ENCODE assay signal across 19 cellular contexts in genomic region chr3:15266510-15267376, GRCh38.
DNase-seq lines count a peak whose midpoint lies in the region; ATAC-seq and TF ChIP-seq lines count a peak whose summit lies in the region.
"Had no signal": no experiment of that assay in that cellular context is flagged by ENCODE, and none has a peak within 500 bp of the region (broad histone marks: within the 10 kb centered on the region; RNA-seq: fewer than 3 reads in every experiment).

No MANE protein-coding gene starts in this region.

- H4K20me1 ChIP-seq in BLaER1 treated with 17β-estradiol and CSF1 and Interleukin-3, amounts not matched to agents 10 nM and 100 nM, result peaks cover 0 to 12% (median 0%) of the 10 kb centered on the region in 11 experiments; a peak in 6 of 22 replicates
- peaks cover 3% of the 10 kb centered on the region; the same call in 1 of the 2 replicates for H4K20me1 ChIP-seq in DND-41 (ENCODE audit: insufficient read depth, low read length)

- TF ChIP-seq CTCF in DND-41 (IDR thresholded peaks at IDR 0.05; ENCODE audit: borderline replicate concordance, extremely low read depth, low read length, poor library complexity, severe bottlenecking), result no peak
- TF ChIP-seq CTCF in coronary artery (IDR thresholded peaks at IDR 0.05), result no peak

- no CpG with 5 or more reads among the region's 13 CpGs for WGBS in neuronal stem cell (ENCODE audit: extremely low coverage in 2 of 2, insufficient read length in 2 of 2, insufficient replicate concordance in 1 of 2), 2 donors

- H3K18ac ChIP-seq in neuronal stem cell (ENCODE audit: low read length), result no peak overlapping the region

- DNase-seq in DND-41, result no peak
- peak; percentile 72 for DNase-seq in coronary artery (ENCODE audit: low spot score)
- no peak for DNase-seq in neuronal stem cell (ENCODE audit: low spot score)
- no peak for DNase-seq in amniotic stem cell (lab: John Stamatoyannopoulos, UW)
- no peak for DNase-seq in NCI-H345 (lab: John Stamatoyannopoulos, UW)
- DNase-seq in H7, result no peak
- DNase-seq: activated B cell treated with CpG ODN at 0.5 μM for 24 hours, DMS79 treated with DMSO at 0.1 percent for 48 hours, KBM-7, left ventricle myocardium superior, MV-4-11, NCI-H1694 treated with DMSO at 0.1 percent for 48 hours, NCI-H774, PC-3, SIG-M5 had no signal

- peak overlapping the region in 6 of 11 experiments; percentile 6 to 44 (median 16); a peak in 8 of 22 replicates for H3K4me2 ChIP-seq in BLaER1 treated with 17β-estradiol and CSF1 and Interleukin-3, amounts not matched to agents 10 nM and 100 nM
- H3K4me2 ChIP-seq in DND-41 (ENCODE audit: insufficient read depth, low read length), result no peak overlapping the region
- no peak overlapping the region for H3K4me2 ChIP-seq in neuronal stem cell (ENCODE audit: insufficient read depth, low read length, poor library complexity, severe bottlenecking)

- ATAC-seq in DND-41 (ENCODE audit: insufficient read depth, low read depth) (no peak), HG02973 (IDR thresholded peaks at IDR 0.05; ENCODE audit: unreplicated experiment) (no peak)
- ATAC-seq: heart left ventricle, left ventricle myocardium superior, PC-3, T-cell had no signal

- no peak overlapping the region for H2AK5ac ChIP-seq in neuronal stem cell (ENCODE audit: low read depth, low read length)

- H3K27ac ChIP-seq in BLaER1 treated with 17β-estradiol and CSF1 and Interleukin-3, amounts not matched to agents 10 nM and 100 nM, result 0 out of 22 replicates have a peak overlapping the region, but pooled peaks of 1 of the 11 experiments have one; percentile 17
- peak overlapping the region; percentile 35; the same call in 1 of the 2 replicates for H3K27ac ChIP-seq in DND-41 (ENCODE audit: low read length)
- no peak overlapping the region for H3K27ac ChIP-seq in coronary artery
- H3K27ac ChIP-seq in neuronal stem cell (replicated peaks; ENCODE audit: low read length), result no peak overlapping the region
- H3K27ac ChIP-seq: heart left ventricle had no signal

- peaks cover 0 to 3% (median 0%) of the 10 kb centered on the region in 11 experiments; a peak in 1 of 22 replicates for H3K9me3 ChIP-seq in BLaER1 treated with 17β-estradiol and CSF1 and Interleukin-3, amounts not matched to agents 10 nM and 100 nM (replicated peaks in 1 of 11)
- H3K9me3 ChIP-seq in DND-41 (ENCODE audit: insufficient read depth, low read length, severe bottlenecking) (no peaks in the 10 kb centered on the region), neuronal stem cell (replicated peaks in 1 of 2; ENCODE audit: control insufficient read depth in 2 of 2, insufficient read depth in 1 of 2, low read depth in 1 of 2, low read length in 2 of 2) (no peaks in the 10 kb centered on the region)
- H3K9me3 ChIP-seq: heart left ventricle had no signal

- no peak overlapping the region for H4K8ac ChIP-seq in neuronal stem cell (ENCODE audit: low read depth, low read length)

- no peak overlapping the region for H2BK12ac ChIP-seq in neuronal stem cell (ENCODE audit: low read length)

- no peak overlapping the region for H2BK120ac ChIP-seq in neuronal stem cell (ENCODE audit: low read depth, low read length)

- no peak overlapping the region for H3K23ac ChIP-seq in neuronal stem cell (ENCODE audit: low read depth, low read length, poor library complexity)

- no peak overlapping the region for H2BK15ac ChIP-seq in neuronal stem cell (ENCODE audit: low read length)

- no peak overlapping the region for H4K91ac ChIP-seq in neuronal stem cell (ENCODE audit: low read depth, low read length, poor library complexity)

- H2AFZ ChIP-seq in DND-41 (ENCODE audit: low read depth, low read length) (no peak overlapping the region), neuronal stem cell (ENCODE audit: low read length) (peak overlapping the region; percentile 20)

- peaks cover 0 to 42% (median 0%) of the 10 kb centered on the region in 11 experiments; a peak in 9 of 22 replicates for H3K36me3 ChIP-seq in BLaER1 treated with 17β-estradiol and CSF1 and Interleukin-3, amounts not matched to agents 10 nM and 100 nM
- H3K36me3 ChIP-seq in DND-41 (ENCODE audit: insufficient read depth, low read length), result peaks cover 47% of the 10 kb centered on the region
- H3K36me3 ChIP-seq in neuronal stem cell (replicated peaks in 1 of 2; ENCODE audit: control insufficient read depth in 2 of 2, insufficient read depth in 2 of 2, low read length in 2 of 2), result no peaks in the 10 kb centered on the region
- H3K36me3 ChIP-seq in H7 (replicated peaks; ENCODE audit: control insufficient read depth, insufficient read depth, low read length), result no peaks in the 10 kb centered on the region

- no peaks in the 10 kb centered on the region for H3K79me1 ChIP-seq in neuronal stem cell (ENCODE audit: low read depth, low read length)

- peaks cover 24% of the 10 kb centered on the region for H3K79me2 ChIP-seq in DND-41 (ENCODE audit: insufficient read depth, low read length)

- H3K4me1 ChIP-seq in BLaER1 treated with 17β-estradiol and CSF1 and Interleukin-3, amounts not matched to agents 10 nM and 100 nM, result peaks cover 19 to 71% (median 57%) of the 10 kb centered on the region in 10 experiments
- peaks cover 39% of the 10 kb centered on the region for H3K4me1 ChIP-seq in DND-41 (ENCODE audit: insufficient read depth, low read length)
- H3K4me1 ChIP-seq in neuronal stem cell (ENCODE audit: control insufficient read depth in 2 of 2, insufficient read depth in 1 of 2, low read depth in 1 of 2, low read length in 2 of 2), result no peaks in the 10 kb centered on the region

- H3K27me3 ChIP-seq in BLaER1 treated with 17β-estradiol and CSF1 and Interleukin-3, amounts not matched to agents 10 nM and 100 nM, result peaks cover 0 to 33% (median 26%) of the 10 kb centered on the region in 11 experiments; a peak in 16 of 22 replicates
- H3K27me3 ChIP-seq in DND-41 (ENCODE audit: insufficient read depth, low read length, poor library complexity) (no peaks in the 10 kb centered on the region), neuronal stem cell (ENCODE audit: control insufficient read depth in 3 of 3, insufficient read depth in 3 of 3, low read depth in 1 of 3, low read length in 3 of 3) (no peaks in the 10 kb centered on the region), H7 (ENCODE audit: control insufficient read depth, insufficient read depth, low read length) (no peaks in the 10 kb centered on the region)
- H3K27me3 ChIP-seq: heart left ventricle had no signal

- H3K4ac ChIP-seq in neuronal stem cell (ENCODE audit: low read length), result no peak overlapping the region

- peak overlapping the region in 5 of 11 experiments; percentile 9 to 40 (median 31); a peak in 7 of 22 replicates for H3K9ac ChIP-seq in BLaER1 treated with 17β-estradiol and CSF1 and Interleukin-3, amounts not matched to agents 10 nM and 100 nM
- H3K9ac ChIP-seq in DND-41 (ENCODE audit: low read depth, low read length) (no peak overlapping the region), neuronal stem cell (ENCODE audit: low read depth, low read length, poor library complexity) (no peak overlapping the region)

- no peak overlapping the region for H3K14ac ChIP-seq in neuronal stem cell (ENCODE audit: low read length)

- H3K4me3 ChIP-seq in BLaER1 treated with 17β-estradiol and CSF1 and Interleukin-3, amounts not matched to agents 10 nM and 100 nM, result no peak overlapping the region
- no peak overlapping the region for H3K4me3 ChIP-seq in DND-41 (ENCODE audit: low read depth in 1 of 2, low read length in 2 of 2)
- H3K4me3 ChIP-seq in coronary artery, result no peak overlapping the region
- no peak overlapping the region for H3K4me3 ChIP-seq in neuronal stem cell (ENCODE audit: low read length in 2 of 2)
- H3K4me3 ChIP-seq in H7 (ENCODE audit: insufficient read depth, low read depth, low read length), result no peak overlapping the region
- H3K4me3 ChIP-seq: heart left ventricle had no signal

- no peak overlapping the region for H2BK5ac ChIP-seq in neuronal stem cell (ENCODE audit: low read length)

Comparison
In these comparisons a context has a peak if more than half of its experiments do, and no peak if none do; other contexts are left out.
1. H3K4me2 ChIP-seq: peak in BLaER1 treated with 17β-estradiol and CSF1 and Interleukin-3, amounts not matched to agents 10 nM and 100 nM (6 of 11); none in DND-41 (single experiment) and neuronal stem cell (single experiment).